In the genomic region with DNA sequence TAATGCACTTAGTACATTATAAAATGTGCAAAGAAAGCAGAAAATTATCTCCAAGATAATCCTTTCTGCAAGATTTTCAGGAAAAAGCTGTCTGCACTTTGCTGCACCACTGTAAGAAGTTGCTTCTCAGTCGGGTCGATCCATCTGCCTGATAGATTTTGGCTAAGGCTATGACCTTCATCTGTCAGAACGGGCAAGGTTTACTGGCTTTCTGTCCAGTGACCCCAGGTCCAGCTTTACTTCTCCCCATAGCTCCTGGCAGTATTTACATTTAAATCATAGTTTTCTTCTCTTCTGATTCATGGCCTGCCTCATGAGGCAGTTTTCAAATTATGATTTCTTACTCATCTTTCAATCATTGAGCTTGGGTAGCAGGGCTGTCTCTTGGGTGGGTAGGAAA, we compare ENCODE assay signal across 1 cellular context.
TF ChIP-seq lines count a peak whose summit lies in the region.

No MANE protein-coding gene starts in this region.

TF ChIP-seq in GM23338, 12 proteins besides CTCF, POLR2A, EP300 and RAD21 (continued from another document):
- TF ChIP-seq REST (IDR thresholded peaks at IDR 0.05; ENCODE audit: unreplicated experiment), result no peak
- TF ChIP-seq ETS1 (IDR thresholded peaks at IDR 0.05), result no peak
- no peak for TF ChIP-seq JUNB (IDR thresholded peaks at IDR 0.05; ENCODE audit: unreplicated experiment)
